14 cellular contexts compared by ENCODE assay signal in genomic region chr5:74199005-74199404, GRCh38.
DNase-seq lines count a peak whose midpoint lies in the region; ATAC-seq and TF ChIP-seq lines count a peak whose summit lies in the region.
"Had no signal": no experiment of that assay in that cellular context is flagged by ENCODE, and none has a peak within 500 bp of the region (broad histone marks: within the 10 kb centered on the region; RNA-seq: fewer than 3 reads in every experiment).

No MANE protein-coding gene starts in this region.

- peaks cover 2% of the 10 kb centered on the region for H3K27me3 Mint-ChIP-seq in activated CD4-positive, alpha-beta T cell treated with anti-CD3 and anti-CD28 coated beads, Interleukin-2, amount 10 ng/mL, durations not matched to agents 24 days and 14 days

- DNase-seq in activated CD4-positive, alpha-beta T cell treated with anti-CD3 and anti-CD28 coated beads, Interleukin-2, amount 10 ng/mL, durations not matched to agents 24 days and 14 days, result peak; percentile 58
- no peak for DNase-seq in activated CD4-positive, alpha-beta T cell treated with anti-CD3 and anti-CD28 coated beads for 4 hours
- DNase-seq in M059J (ENCODE audit: low read depth), result peak; percentile 41
- peak; percentile 36 for DNase-seq in kidney tubule cell (ENCODE audit: low spot score)
- DNase-seq in hypothalamus (lab: John Stamatoyannopoulos, UW), result no peak
- DNase-seq in C1 segment of cervical spinal cord (lab: John Stamatoyannopoulos, UW), result no peak
- DNase-seq in BE2C, result no peak
- DNase-seq: DMS79, NCI-H2029 treated with DMSO at 0.1 percent for 48 hours, spleen had no signal

- no peak for TF ChIP-seq CTCF in BE2C (IDR thresholded peaks at IDR 0.05; ENCODE audit: low read depth, low read length)

- no peaks in the 10 kb centered on the region for H3K9me3 Mint-ChIP-seq in activated CD4-positive, alpha-beta T cell treated with anti-CD3 and anti-CD28 coated beads, Interleukin-2, amount 10 ng/mL, durations not matched to agents 24 days and 14 days
- H3K9me3 Mint-ChIP-seq: IgD-negative memory B cell; T-helper 1 cell treated with Interleukin-12 subunit alpha and Interleukin-12 subunit beta and Interleukin-4 antibody, amounts not matched to agents 30 μg/mL and 1 μg/mL, for 36 hours had no signal

- ATAC-seq in GM19351 (IDR thresholded peaks at IDR 0.05; ENCODE audit: unreplicated experiment), result peak; percentile 48

- no peak overlapping the region for H3K4me3 ChIP-seq in BE2C (ENCODE audit: low read depth, low read length)
- H3K4me3 ChIP-seq: spleen, vagina had no signal

- H3K27me3 ChIP-seq in BE2C, result no peaks in the 10 kb centered on the region
- H3K27me3 ChIP-seq: spleen, vagina had no signal

- no peak overlapping the region for H3K4me3 Mint-ChIP-seq in activated CD4-positive, alpha-beta T cell treated with anti-CD3 and anti-CD28 coated beads, Interleukin-2, amount 10 ng/mL, durations not matched to agents 24 days and 14 days
- H3K4me3 Mint-ChIP-seq: IgD-negative memory B cell; T-helper 1 cell treated with Interleukin-12 subunit alpha and Interleukin-12 subunit beta and Interleukin-4 antibody, amounts not matched to agents 30 μg/mL and 1 μg/mL, for 36 hours had no signal

- intact Hi-C loops in activated CD4-positive, alpha-beta T cell treated with anti-CD3 and anti-CD28 coated beads, Interleukin-2, amount 10 ng/mL, durations not matched to agents 24 days and 14 days (cut with micrococcal nuclease), result no loop called here

- H3K4me1 ChIP-seq in BE2C, result peaks cover 21% of the 10 kb centered on the region
- H3K4me1 ChIP-seq: vagina had no signal

- no peaks in the 10 kb centered on the region for H3K36me3 Mint-ChIP-seq in activated CD4-positive, alpha-beta T cell treated with anti-CD3 and anti-CD28 coated beads, Interleukin-2, amount 10 ng/mL, durations not matched to agents 24 days and 14 days (ENCODE audit: low read depth)
- H3K36me3 Mint-ChIP-seq: IgD-negative memory B cell had no signal

- no peaks in the 10 kb centered on the region for H3K9me3 ChIP-seq in BE2C
- H3K9me3 ChIP-seq: spleen, vagina had no signal

- H3K27ac Mint-ChIP-seq in activated CD4-positive, alpha-beta T cell treated with anti-CD3 and anti-CD28 coated beads, Interleukin-2, amount 10 ng/mL, durations not matched to agents 24 days and 14 days, result no peak overlapping the region
- H3K27ac Mint-ChIP-seq: IgD-negative memory B cell; T-helper 1 cell treated with Interleukin-12 subunit alpha and Interleukin-12 subunit beta and Interleukin-4 antibody, amounts not matched to agents 30 μg/mL and 1 μg/mL, for 36 hours had no signal

- no peaks in the 10 kb centered on the region for H3K36me3 ChIP-seq in BE2C
- H3K36me3 ChIP-seq: spleen, vagina had no signal

- H3K4me1 Mint-ChIP-seq in activated CD4-positive, alpha-beta T cell treated with anti-CD3 and anti-CD28 coated beads, Interleukin-2, amount 10 ng/mL, durations not matched to agents 24 days and 14 days, result peaks cover 9% of the 10 kb centered on the region

Comparison
In these comparisons a context has a peak if more than half of its experiments do, and no peak if none do; other contexts are left out.
1. DNase-seq: peak in activated CD4-positive, alpha-beta T cell treated with anti-CD3 and anti-CD28 coated beads, Interleukin-2, amount 10 ng/mL, durations not matched to agents 24 days and 14 days (single experiment), M059J (single experiment) and kidney tubule cell (single experiment); none in activated CD4-positive, alpha-beta T cell treated with anti-CD3 and anti-CD28 coated beads for 4 hours (0 of 2), hypothalamus (0 of 51), C1 segment of cervical spinal cord (0 of 14) and BE2C (single experiment).